In the genomic region with DNA sequence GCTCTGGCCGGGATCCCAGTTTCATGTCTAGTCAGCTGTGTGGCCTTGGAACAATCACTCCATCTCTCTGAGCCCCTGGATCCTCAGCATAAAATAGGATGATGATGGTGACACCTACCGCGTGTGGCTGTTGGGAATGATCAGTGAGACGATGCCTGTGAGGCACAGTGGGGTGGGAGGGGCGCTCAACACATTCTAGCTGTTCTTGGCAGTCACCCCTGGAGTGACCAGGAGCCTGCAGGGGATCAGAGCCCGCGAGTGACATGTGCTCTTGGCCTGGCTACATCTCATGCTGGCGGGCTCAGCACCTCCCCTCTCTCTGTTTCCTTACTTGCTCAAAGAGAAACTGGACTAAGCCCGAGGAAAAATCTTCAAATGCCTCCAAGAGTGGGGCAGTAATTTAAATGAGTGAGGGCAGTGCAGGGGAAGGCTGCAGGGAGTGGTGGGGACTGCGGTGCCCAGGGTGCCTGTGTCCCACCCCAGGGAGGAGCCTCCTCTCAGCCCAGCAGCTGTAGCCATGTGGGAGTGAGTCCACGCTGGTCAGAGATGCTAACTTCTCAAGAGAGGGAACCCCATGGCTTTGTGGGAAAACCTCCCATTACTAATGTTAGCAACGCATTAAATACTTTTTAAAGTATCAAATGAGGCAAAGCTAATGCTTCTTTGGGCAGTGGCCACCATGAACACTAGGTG, we compare ENCODE assay signal across 1 cellular context.
TF ChIP-seq lines count a peak whose summit lies in the region.

No MANE protein-coding gene starts in this region.

TF ChIP-seq in HEK293, 187 proteins besides CTCF, POLR2A, EP300 and RAD21:
- no peak for TF ChIP-seq ZNF571 (tag by site-specific recombination; IDR thresholded peaks at IDR 0.05)
- TF ChIP-seq GLIS1 (tag by site-specific recombination; IDR thresholded peaks at IDR 0.05), result 0 out of 2 replicates have a peak, but pooled peaks have one; percentile 6
- peak; percentile 60 for TF ChIP-seq ZIC2 (tag by site-specific recombination; IDR thresholded peaks at IDR 0.05)
